ENCODE assay signal across 11 cellular contexts in the genomic region with DNA sequence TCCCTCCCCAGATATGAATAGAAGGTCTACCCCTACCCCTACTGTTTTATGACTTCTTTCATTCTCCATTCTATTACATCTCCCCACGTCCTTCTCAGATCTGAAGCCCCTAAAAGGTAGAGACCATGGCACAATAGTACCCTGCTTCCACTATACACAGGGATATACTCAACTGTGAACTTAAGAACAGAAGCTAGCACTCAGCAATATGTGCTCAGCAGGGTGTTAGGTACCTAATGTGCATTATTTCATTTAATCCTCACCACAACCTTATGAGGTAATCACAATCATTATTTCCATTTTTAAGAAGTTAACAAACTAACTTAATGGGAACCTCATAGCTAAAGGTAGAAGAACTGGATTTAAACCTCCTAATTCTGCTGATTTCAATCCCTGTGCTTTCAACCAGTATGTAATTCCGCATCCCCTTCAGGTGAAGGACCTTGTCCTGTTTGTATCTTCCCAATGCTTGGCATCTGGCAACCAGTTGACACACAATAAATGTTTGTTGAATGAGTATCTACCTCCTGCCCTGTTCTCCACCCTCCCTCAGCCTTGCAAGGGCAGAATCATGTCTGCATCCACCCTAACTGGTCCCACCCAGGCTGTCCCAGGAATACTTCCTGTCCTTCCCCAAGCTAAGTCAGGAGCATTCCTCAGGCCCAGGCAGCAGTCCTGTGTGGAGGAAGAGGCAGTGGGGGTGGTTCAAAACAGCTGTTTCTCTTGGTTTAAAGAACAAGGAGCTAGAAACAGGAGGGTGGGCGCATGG. TPM values are rescaled to one million over a fixed set of nuclear protein-coding genes. Genes with fewer than 3 reads are reported as not detected.
DNase-seq lines count a peak whose midpoint lies in the region; ATAC-seq, FAIRE-seq and TF ChIP-seq lines count a peak whose summit lies in the region.
"Had no signal": no experiment of that assay in that cellular context is flagged by ENCODE, and none has a peak within 500 bp of the region (broad histone marks: within the 10 kb centered on the region; RNA-seq: fewer than 3 reads in every experiment).

No MANE protein-coding gene starts in this region.

- no peak for FAIRE-seq in D721Med (lab: Jason Lieb, UNC)
- no peak for FAIRE-seq in H54 (lab: Jason Lieb, UNC)

- H3K27me3 ChIP-seq in right atrium auricular region (no peaks in the 10 kb centered on the region), heart left ventricle (peaks cover 0 to 3% (median 0%) of the 10 kb centered on the region in 9 donors), upper lobe of right lung (no peaks in the 10 kb centered on the region), SJCRH30 (no peaks in the 10 kb centered on the region; the same call in 1 of the 2 replicates)
- H3K27me3 ChIP-seq: uterus had no signal

- H3K4me3 ChIP-seq in right atrium auricular region (no peak overlapping the region), heart left ventricle (no peak overlapping the region), upper lobe of right lung (no peak overlapping the region), SJCRH30 (no peak overlapping the region)
- H3K4me3 ChIP-seq: uterus had no signal

- H3K27ac ChIP-seq in right atrium auricular region (no peak overlapping the region), heart left ventricle (peak overlapping the region in 1 of 12 donors; percentile 95), upper lobe of right lung (peak overlapping the region; percentile 80), SJCRH30 (no peak overlapping the region)
- H3K27ac ChIP-seq: uterus, WERI-Rb-1 had no signal

- no peak for TF ChIP-seq POLR2A in heart left ventricle (IDR thresholded peaks at IDR 0.05)
- no peak for TF ChIP-seq POLR2A in H54 (IDR thresholded peaks at IDR 0.05; ENCODE audit: low read depth, low read length)

- TF ChIP-seq CTCF in right atrium auricular region (IDR thresholded peaks at IDR 0.05), result no peak
- TF ChIP-seq CTCF in heart left ventricle (IDR thresholded peaks at IDR 0.05), result no peak
- TF ChIP-seq CTCF in upper lobe of right lung (IDR thresholded peaks at IDR 0.05), result no peak
- TF ChIP-seq CTCF in D721Med (IDR thresholded peaks at IDR 0.05; ENCODE audit: insufficient read depth, missing control alignments), result no peak

- H3K9me3 ChIP-seq in right atrium auricular region (no peaks in the 10 kb centered on the region), heart left ventricle (no peaks in the 10 kb centered on the region), upper lobe of right lung (no peaks in the 10 kb centered on the region), SJCRH30 (replicated peaks) (no peaks in the 10 kb centered on the region)
- H3K9me3 ChIP-seq: uterus had no signal

- no peaks in the 10 kb centered on the region for H3K9me3 Mint-ChIP-seq in activated naive CD4-positive, alpha-beta T cell treated with anti-CD3 and anti-CD28 coated beads, Interleukin-2, amount 50 U/mL, for 72 hours

- H3K36me3 Mint-ChIP-seq in activated naive CD4-positive, alpha-beta T cell treated with anti-CD3 and anti-CD28 coated beads, Interleukin-2, amount 50 U/mL, for 72 hours, result peaks cover 93 to 100% of the 10 kb centered on the region in 2 donors

- H3K27ac Mint-ChIP-seq in activated naive CD4-positive, alpha-beta T cell treated with anti-CD3 and anti-CD28 coated beads, Interleukin-2, amount 50 U/mL, for 72 hours, result peak overlapping the region; percentile 94 to 98

- H3K4me1 ChIP-seq in right atrium auricular region (peaks cover 0 to 13% of the 10 kb centered on the region in 2 donors), heart left ventricle (peaks cover 0 to 96% (median 2%) of the 10 kb centered on the region in 12 donors), upper lobe of right lung (peaks cover 62% of the 10 kb centered on the region), SJCRH30 (no peaks in the 10 kb centered on the region)
- H3K4me1 ChIP-seq: uterus had no signal

- no peaks in the 10 kb centered on the region for H3K36me3 ChIP-seq in right atrium auricular region
- H3K36me3 ChIP-seq in heart left ventricle, result peaks cover 0 to 40% (median 0%) of the 10 kb centered on the region in 9 donors
- peaks cover 40% of the 10 kb centered on the region for H3K36me3 ChIP-seq in upper lobe of right lung
- no peaks in the 10 kb centered on the region for H3K36me3 ChIP-seq in SJCRH30
- H3K36me3 ChIP-seq: uterus, WERI-Rb-1 had no signal

- intact Hi-C loops in heart left ventricle (cut with DNase I), result no loop called here
- intact Hi-C loops in upper lobe of right lung (cut with DNase I), result no loop called here

- no peak for ATAC-seq in heart left ventricle
- peak in 1 of 2 donors; percentile 31 for ATAC-seq in activated naive CD4-positive, alpha-beta T cell treated with anti-CD3 and anti-CD28 coated beads, Interleukin-2, amount 50 U/mL, for 72 hours
- ATAC-seq in left lobe of liver, result peak; percentile 44
- no peak for ATAC-seq in upper lobe of right lung

- 94 to 99% (median 95%) methylated on average over 3 of the region's 3 CpGs for WGBS in heart left ventricle, 4 donors

- peak; percentile 42 for DNase-seq in right atrium auricular region (ENCODE audit: low spot score)
- DNase-seq in heart left ventricle, result no peak
- no peak for DNase-seq in activated naive CD4-positive, alpha-beta T cell treated with anti-CD3 and anti-CD28 coated beads, Interleukin-2, amount 50 U/mL, for 72 hours (ENCODE audit: low spot score in 2 of 2)
- DNase-seq in left lobe of liver (ENCODE audit: low spot score), result peak; percentile 44
- no peak for DNase-seq in upper lobe of right lung
- DNase-seq in D721Med (ENCODE audit: insufficient read length, low spot score), result no peak
- DNase-seq in H54 (ENCODE audit: insufficient read length, low spot score), result no peak
- no peak for DNase-seq in SJCRH30
- DNase-seq: uterus, WERI-Rb-1 had no signal

RNA-seq across cellular contexts. Expression of a gene that starts 6.5 kb away (rescaled TPM):
- 1 to 10 TPM; 1.7 to 5.7 TPM for total RNA-seq in right atrium auricular region
- 10 to 100 TPM in 1 of 9 donors, 1 to 10 TPM in 7, under 1 TPM in 1; 0.96 to 23.9 (median 2.3) TPM for total RNA-seq in heart left ventricle
- 1 to 10 TPM in 1 of 2 donors, under 1 TPM in 1; 0.99 to 1.2 TPM for polyA plus RNA-seq in heart left ventricle
- total RNA-seq in activated naive CD4-positive, alpha-beta T cell treated with anti-CD3 and anti-CD28 coated beads, Interleukin-2, amount 50 U/mL, for 72 hours, result 100 to 1,000 TPM; 213 to 221 TPM
- total RNA-seq in left lobe of liver, result 14.9 TPM
- 78.2 TPM for total RNA-seq in upper lobe of right lung
- total RNA-seq in SJCRH30 (2014; rRNA removed; shearing (Covaris generic)), result not detected in 2 replicates
- total RNA-seq: RPMI7951 had no signal

RNA-seq across cellular contexts. Expression of a gene that starts 33.6 kb away (rescaled TPM):
- 1 to 10 TPM in 1 of 2 donors, under 1 TPM in 1; 0.52 to 9.9 TPM for total RNA-seq in right atrium auricular region
- total RNA-seq in heart left ventricle, result 10 to 100 TPM in 1 of 9 donors, 1 to 10 TPM in 7, not detected in 1; 1.0 to 23.0 (median 2.1) TPM
- polyA plus RNA-seq in heart left ventricle, result 1 to 10 TPM; 1.8 to 5.0 TPM
- total RNA-seq in activated naive CD4-positive, alpha-beta T cell treated with anti-CD3 and anti-CD28 coated beads, Interleukin-2, amount 50 U/mL, for 72 hours, result 10 to 100 TPM; 13.8 to 25.0 TPM
- 0.23 TPM for total RNA-seq in left lobe of liver
- 50.3 TPM for total RNA-seq in upper lobe of right lung
- 0.53 and 1.6 TPM in 2 replicates for total RNA-seq in SJCRH30 (2014; rRNA removed; shearing (Covaris generic))

RNA-seq across cellular contexts. Expression of a gene that starts 53.9 kb away (rescaled TPM):
- 10 to 100 TPM; 11.6 to 14.0 TPM for total RNA-seq in right atrium auricular region
- 10 to 100 TPM in 6 of 9 donors, 1 to 10 TPM in 3; 7.4 to 26.9 (median 11.6) TPM for total RNA-seq in heart left ventricle
- polyA plus RNA-seq in heart left ventricle, result 10 to 100 TPM in 1 of 2 donors, 1 to 10 TPM in 1; 7.7 to 11.6 TPM
- 10 to 100 TPM; 22.9 to 41.6 TPM for total RNA-seq in activated naive CD4-positive, alpha-beta T cell treated with anti-CD3 and anti-CD28 coated beads, Interleukin-2, amount 50 U/mL, for 72 hours
- total RNA-seq in left lobe of liver, result 26.6 TPM
- 57.6 TPM for total RNA-seq in upper lobe of right lung
- 31.0 and 39.4 TPM in 2 replicates for total RNA-seq in SJCRH30 (2014; rRNA removed; shearing (Covaris generic))

RNA-seq across cellular contexts. Expression of a gene that starts 54.0 kb away (rescaled TPM):
- total RNA-seq in right atrium auricular region (10 to 100 TPM; 33.0 to 56.4 TPM), heart left ventricle (10 to 100 TPM; 32.1 to 49.8 (median 36.6) TPM), left lobe of liver (15.0 TPM), upper lobe of right lung (50.8 TPM)
- polyA plus RNA-seq in heart left ventricle, result 10 to 100 TPM; 27.1 to 37.7 TPM
- 10 to 100 TPM; 23.0 to 36.1 TPM for total RNA-seq in activated naive CD4-positive, alpha-beta T cell treated with anti-CD3 and anti-CD28 coated beads, Interleukin-2, amount 50 U/mL, for 72 hours
- total RNA-seq in SJCRH30 (2014; rRNA removed; shearing (Covaris generic)), result 47.3 and 56.1 TPM in 2 replicates

Comparison
In these comparisons a context has a peak if more than half of its experiments do, and no peak if none do; other contexts are left out.
1. DNase-seq: peak in right atrium auricular region (single experiment) and left lobe of liver (single experiment); none in heart left ventricle (0 of 5), activated naive CD4-positive, alpha-beta T cell treated with anti-CD3 and anti-CD28 coated beads, Interleukin-2, amount 50 U/mL, for 72 hours (0 of 2), upper lobe of right lung (single experiment), D721Med (single experiment), H54 (single experiment) and SJCRH30 (0 of 2).